In genomic region chr22:18156878-18157713, GRCh38 we compare ENCODE assay signal across 8 cellular contexts. TPM values are rescaled to one million over a fixed set of nuclear protein-coding genes. Genes with fewer than 3 reads are reported as not detected.
A peak's percentile ranks its signal among the peaks of the same experiment; 100 is the strongest.
DNase-seq lines count a peak whose midpoint lies in the region; FAIRE-seq and TF ChIP-seq lines count a peak whose summit lies in the region.

No MANE protein-coding gene starts in this region.

- H3K27me3 ChIP-seq in fibroblast of lung (ENCODE audit: control insufficient read depth, insufficient read depth, low read length) (no peaks in the 10 kb centered on the region), tibial artery (no peaks in the 10 kb centered on the region)

- no peaks in the 10 kb centered on the region for H3K36me3 Mint-ChIP-seq in neural crest cell (ENCODE audit: low read depth)
- peaks cover 0 to 18% (median 12%) of the 10 kb centered on the region in 3 donors for H3K36me3 Mint-ChIP-seq in immature natural killer cell

- no peak overlapping the region for H3K4me3 Mint-ChIP-seq in neural crest cell
- no peak overlapping the region for H3K4me3 Mint-ChIP-seq in immature natural killer cell

- H3K9me3 ChIP-seq in fibroblast of lung (ENCODE audit: control insufficient read depth, insufficient read depth, low read depth, low read length) (no peaks in the 10 kb centered on the region), tibial artery (no peaks in the 10 kb centered on the region)

- no peak for TF ChIP-seq POLR2A in H54 (IDR thresholded peaks at IDR 0.05; ENCODE audit: low read depth, low read length)

- DNase-seq in AG10803 (ENCODE audit: low read depth) (peak; percentile 99), H54 (ENCODE audit: insufficient read length, low spot score) (peak; percentile 87), NCI-H69 (lab: John Stamatoyannopoulos, UW) (peak; percentile 84), activated T-cell treated with anti-CD3 and anti-CD28 coated beads for 4 hours (peak; percentile 7), fibroblast of lung (ENCODE audit: low read depth in 2 of 2) (peak; percentile 97 to 100), neural crest cell (ENCODE audit: low read depth, low spot score) (peak; percentile 76), tibial artery (peak; percentile 78 to 83), immature natural killer cell (no peak)

- intact Hi-C loops in tibial artery (cut with DNase I; ENCODE audit: low total_unique reads), result no loop called here

- H3K4me3 ChIP-seq in AG10803 (ENCODE audit: low read length) (no peak overlapping the region), fibroblast of lung (replicated peaks in 1 of 4; ENCODE audit: control extremely low read depth in 1 of 4, insufficient read depth in 1 of 4, low read depth in 3 of 4, low read length in 4 of 4) (peak overlapping the region in 1 of 4 experiments; percentile 14), tibial artery (no peak overlapping the region)

- H3K4me2 ChIP-seq in fibroblast of lung (ENCODE audit: extremely low read depth, insufficient read depth, low read length), result peak overlapping the region; percentile 28

- no peaks in the 10 kb centered on the region for H3K27me3 Mint-ChIP-seq in neural crest cell (ENCODE audit: low read depth)
- H3K27me3 Mint-ChIP-seq in immature natural killer cell (ENCODE audit: low read depth in 3 of 3), result no peaks in the 10 kb centered on the region

- H3K36me3 ChIP-seq in fibroblast of lung (ENCODE audit: control insufficient read depth, insufficient read depth, low read length), result no peaks in the 10 kb centered on the region
- H3K36me3 ChIP-seq in tibial artery, result no peaks in the 10 kb centered on the region

- no peaks in the 10 kb centered on the region for H4K20me1 ChIP-seq in fibroblast of lung (ENCODE audit: control insufficient read depth, extremely low read depth, insufficient read depth, low read length)

- H3K4me1 ChIP-seq in fibroblast of lung (ENCODE audit: control insufficient read depth, extremely low read depth, insufficient read depth, low read length) (peaks cover 12% of the 10 kb centered on the region), tibial artery (peaks cover 0 to 17% (median 6%) of the 10 kb centered on the region in 4 donors)

- H3K27ac ChIP-seq in fibroblast of lung (ENCODE audit: insufficient read depth, low read length) (peak overlapping the region; percentile 87), tibial artery (peak overlapping the region; percentile 13 to 48)

- H3K4me1 Mint-ChIP-seq in neural crest cell, result peaks cover 5% of the 10 kb centered on the region
- H3K4me1 Mint-ChIP-seq in immature natural killer cell, result peaks cover 3 to 13% of the 10 kb centered on the region in 2 donors

- H3K9ac ChIP-seq in fibroblast of lung (ENCODE audit: insufficient read depth, low read length), result peak overlapping the region; percentile 48

- H3K27ac Mint-ChIP-seq in neural crest cell (ENCODE audit: unreplicated experiment), result no peak overlapping the region
- no peak overlapping the region for H3K27ac Mint-ChIP-seq in immature natural killer cell

- peaks cover 5% of the 10 kb centered on the region for H3K79me2 ChIP-seq in fibroblast of lung (ENCODE audit: control insufficient read depth, insufficient read depth, low read length)

- H2AFZ ChIP-seq in fibroblast of lung (ENCODE audit: low read length), result peak overlapping the region; percentile 52

- TF ChIP-seq CTCF in AG10803 (conservative IDR thresholded peaks at IDR 0.05; ENCODE audit: low read length), result peak; percentile 89
- peak; percentile 94 to 97 for TF ChIP-seq CTCF in fibroblast of lung (conservative IDR thresholded peaks at IDR 0.05 in 1 of 2, IDR thresholded peaks at IDR 0.05 in 1 of 2; ENCODE audit: low read depth in 1 of 2, low read length in 2 of 2)
- TF ChIP-seq CTCF in neural crest cell (conservative IDR thresholded peaks at IDR 0.05), result peak; percentile 72
- peak; percentile 57 to 66 for TF ChIP-seq CTCF in tibial artery (IDR thresholded peaks at IDR 0.05)

- peak; percentile 6 for FAIRE-seq in H54 (lab: Jason Lieb, UNC)

- H3K9me3 Mint-ChIP-seq in neural crest cell (no peaks in the 10 kb centered on the region), immature natural killer cell (no peaks in the 10 kb centered on the region)

RNA-seq across cellular contexts. Expression of gene USP18, which starts 7.1 kb away (rescaled TPM):
- total RNA-seq in fibroblast of lung (10.3 and 14.9 TPM in 2 replicates), neural crest cell (2.1 and 2.2 TPM in 2 replicates)
- polyA plus RNA-seq in fibroblast of lung (8.6 and 30.9 TPM in 2 replicates), immature natural killer cell (10 to 100 TPM; 13.1 to 25.5 (median 16.9) TPM)
- polyA plus RNA-seq in fibroblast of lung (2012), result 6.2 and 23.3 TPM in 2 replicates
- 5.5 and 32.2 TPM in 2 replicates for polyA minus RNA-seq in fibroblast of lung (ENCODE audit: low replicate concordance)

RNA-seq across cellular contexts. Expression of gene TUBA8, which starts 46.5 kb away (rescaled TPM):
- 0.51 and 0.83 TPM in 2 replicates for total RNA-seq in fibroblast of lung
- polyA plus RNA-seq in fibroblast of lung, result 0.60 and 3.9 TPM in 2 replicates
- polyA plus RNA-seq in fibroblast of lung (2012), result 0.20 and 2.3 TPM in 2 replicates
- 0.59 and 2.7 TPM in 2 replicates for polyA minus RNA-seq in fibroblast of lung (ENCODE audit: low replicate concordance)
- 2.0 and 2.8 TPM in 2 replicates for total RNA-seq in neural crest cell
- 1 to 10 TPM in 2 of 3 donors, not detected in 1; 2.2 to 2.9 TPM for polyA plus RNA-seq in immature natural killer cell

Comparison
In these comparisons a context has a peak if more than half of its experiments do, and no peak if none do; other contexts are left out.
1. DNase-seq: peak in AG10803 (single experiment), H54 (single experiment), NCI-H69 (single experiment), activated T-cell treated with anti-CD3 and anti-CD28 coated beads for 4 hours (single experiment), fibroblast of lung (2 of 2), neural crest cell (single experiment) and tibial artery (2 of 2); none in immature natural killer cell (0 of 3).
2. Peak in every context shown above with its lines, with median percentiles within 50 percentile points of each other: CTCF ChIP-seq.